20 cellular contexts compared by ENCODE assay signal in genomic region chr1:157548081-157548480, GRCh38. TPM values are rescaled to one million over a fixed set of nuclear protein-coding genes. Genes with fewer than 3 reads are reported as not detected.
"Had no signal": no experiment of that assay in that cellular context is flagged by ENCODE, and none has a peak within 500 bp of the region (broad histone marks: within the 10 kb centered on the region; RNA-seq: fewer than 3 reads in every experiment).

No MANE protein-coding gene starts in this region.

RNA-seq across cellular contexts. Expression of gene FCRL5, which starts 4.2 kb away (rescaled TPM):
- total RNA-seq: activated naive CD4-positive, alpha-beta T cell treated with anti-CD3 and anti-CD28 coated beads for 36 hours; activated naive CD4-positive, alpha-beta T cell treated with anti-CD3 and anti-CD28 coated beads, Interleukin-2, amount 50 U/mL, for 72 hours; activated T-cell treated with anti-CD3 and anti-CD28 coated beads, Interleukin-2, amount 50 U/mL, for 4 hours; activated T-helper 1 cell treated with anti-CD3 and anti-CD28 coated beads, Interleukin-12 subunit alpha, Interleukin-12 subunit beta, Interleukin-2, Interleukin-4 antibody, amounts not matched to agents 30 ng/mL and 10 ng/mL and 1 ng/mL, durations not matched to agents 14 hours and 24 hours and 36 hours; activated T-helper 17 cell treated with anti-CD3 and anti-CD28 coated beads, Interleukin-2, amount 50 U/mL, for 72 hours; activated T-helper 2 cell treated with anti-CD3 and anti-CD28 coated beads, Interferon-gamma antibody, Interleukin-2, Interleukin-4, amounts not matched to agents 10 μg/mL and 5 μg/mL and 100 μg/mL, durations not matched to agents 14 hours and 24 hours and 36 hours; ascending aorta; astrocyte; bronchial epithelial cell; cardiac muscle cell; cerebellum; chondrocyte had no signal
- polyA plus RNA-seq: cardiac muscle cell had no signal

RNA-seq across cellular contexts. Expression of gene FCRL4, which starts 49.8 kb away (rescaled TPM):
- total RNA-seq: activated naive CD4-positive, alpha-beta T cell treated with anti-CD3 and anti-CD28 coated beads for 36 hours; activated naive CD4-positive, alpha-beta T cell treated with anti-CD3 and anti-CD28 coated beads, Interleukin-2, amount 50 U/mL, for 72 hours; activated naive CD8-positive, alpha-beta T cell treated with anti-CD3 and anti-CD28 coated beads for 36 hours; activated naive CD8-positive, alpha-beta T cell treated with anti-CD3 and anti-CD28 coated beads, Interleukin-2, amount 10 ng/mL, durations not matched to agents 7 days and 5 days; activated T-cell treated with anti-CD3 and anti-CD28 coated beads, Interleukin-2, amount 50 U/mL, for 4 hours; activated T-cell treated with anti-CD3 and anti-CD28 coated beads, Interleukin-2, amount 50 U/mL, for 72 hours; activated T-helper 1 cell treated with anti-CD3 and anti-CD28 coated beads, Interleukin-12 subunit alpha, Interleukin-12 subunit beta, Interleukin-2, Interleukin-4 antibody, amounts not matched to agents 30 ng/mL and 10 ng/mL and 1 ng/mL, durations not matched to agents 14 hours and 24 hours and 36 hours; activated T-helper 17 cell treated with anti-CD3 and anti-CD28 coated beads, Interleukin-2, amount 50 U/mL, for 72 hours; activated T-helper 2 cell treated with anti-CD3 and anti-CD28 coated beads, Interferon-gamma antibody, Interleukin-2, Interleukin-4, amounts not matched to agents 10 μg/mL and 5 μg/mL and 100 μg/mL, durations not matched to agents 14 hours and 24 hours and 36 hours; adrenal gland; aorta; ascending aorta; astrocyte; body of pancreas; bronchial epithelial cell; cardiac muscle cell; cardiac septum; cerebellum; chondrocyte had no signal
- polyA plus RNA-seq: adipose tissue, adrenal gland, aorta, cardiac muscle cell had no signal
